Comparison of ENCODE assay signal across 8 cellular contexts in genomic region chr17:51166198-51166986, GRCh38. TPM values are rescaled to one million over a fixed set of nuclear protein-coding genes. Genes with fewer than 3 reads are reported as not detected.
A peak's percentile ranks its signal among the peaks of the same experiment; 100 is the strongest.
DNase-seq lines count a peak whose midpoint lies in the region; ATAC-seq and TF ChIP-seq lines count a peak whose summit lies in the region.

TSS of gene NME2 (plus strand) at chr17:51166411. CDS start at chr17:51166831, 420 bp downstream.

- TF ChIP-seq CTCF in Panc1 (IDR thresholded peaks at IDR 0.05) (no peak), fibroblast of lung (conservative IDR thresholded peaks at IDR 0.05 in 1 of 2, IDR thresholded peaks at IDR 0.05 in 1 of 2; ENCODE audit: low read depth in 1 of 2, low read length in 2 of 2) (no peak)

- intact Hi-C loops in Panc1 (cut with micrococcal nuclease; ENCODE audit: unreplicated experiment) = no loop called here
- intact Hi-C loops in activated T-helper 1 cell treated with anti-CD3 and anti-CD28 coated beads, Interleukin-12 subunit alpha, Interleukin-12 subunit beta, Interleukin-2, Interleukin-4 antibody, amounts not matched to agents 30 ng/mL and 10 ng/mL and 1 ng/mL, durations not matched to agents 14 hours and 24 hours and 36 hours (cut with micrococcal nuclease) = loop anchor here (1.0 kb wide), 3 partner anchors 13 to 300 kb away; partner anchors contain the start of genes NME1 and TOB1
- intact Hi-C loops in naive thymus-derived CD4-positive, alpha-beta T cell (cut with micrococcal nuclease) = loop anchor here (1.0 to 5.0 kb wide), 7 partner anchors 13 to 300 kb away; partner anchors contain the start of genes MBTD1 (in 2 of the 2), NME1 (in 2 of the 2), TOB1 (in 2 of the 2) and UTP18 (in 2 of the 2)

- CTCF ChIA-PET in Panc1 (lab: Charles Lee) = interaction anchor here (0.6 kb wide), 1 partner anchor 96 kb away, joined by 3 read pairs; no protein-coding TSS in a partner anchor
- CTCF ChIA-PET in naive thymus-derived CD4-positive, alpha-beta T cell (lab: Charles Lee) = interaction anchor here (1.2 kb wide), 1 partner anchor 166 kb away, joined by 3 read pairs; no protein-coding TSS in a partner anchor

- H2AFZ ChIP-seq in fibroblast of lung (ENCODE audit: low read length) = peak within 1 kb of the TSS; percentile 96

- H4K20me1 ChIP-seq in fibroblast of lung (ENCODE audit: control insufficient read depth, extremely low read depth, insufficient read depth, low read length) = no peaks in the 10 kb centered on the region

- H3K4me2 ChIP-seq in fibroblast of lung (ENCODE audit: extremely low read depth, insufficient read depth, low read length) = peak within 1 kb of the TSS; percentile 97

- H3K4me1 ChIP-seq in Panc1 (ENCODE audit: control insufficient read depth, insufficient read depth, low read length) (peaks cover 11% of the 10 kb centered on the region), fibroblast of lung (ENCODE audit: control insufficient read depth, extremely low read depth, insufficient read depth, low read length) (peaks cover 9% of the 10 kb centered on the region)
- peaks cover 0 to 5% of the 10 kb centered on the region in 2 donors for H3K4me1 ChIP-seq in naive thymus-derived CD4-positive, alpha-beta T cell (ENCODE audit: control insufficient read depth in 2 of 2, insufficient read depth in 2 of 2, low read length in 2 of 2)

- H3K27me3 Mint-ChIP-seq in activated T-helper 1 cell treated with anti-CD3 and anti-CD28 coated beads, Interleukin-12 subunit alpha, Interleukin-12 subunit beta, Interleukin-2, Interleukin-4 antibody, amounts not matched to agents 30 ng/mL and 10 ng/mL and 1 ng/mL, durations not matched to agents 14 hours and 24 hours and 36 hours (ENCODE audit: insufficient read depth) = peaks cover 1% of the 10 kb centered on the region
- H3K27me3 Mint-ChIP-seq in naive thymus-derived CD4-positive, alpha-beta T cell = no peaks in the 10 kb centered on the region

- no peaks in the 10 kb centered on the region for H3K9me3 Mint-ChIP-seq in activated T-helper 1 cell treated with anti-CD3 and anti-CD28 coated beads, Interleukin-12 subunit alpha, Interleukin-12 subunit beta, Interleukin-2, Interleukin-4 antibody, amounts not matched to agents 30 ng/mL and 10 ng/mL and 1 ng/mL, durations not matched to agents 14 hours and 24 hours and 36 hours
- H3K9me3 Mint-ChIP-seq in naive thymus-derived CD4-positive, alpha-beta T cell = no peaks in the 10 kb centered on the region

- in situ Hi-C loops in Panc1 (cut with HindIII; ENCODE audit: low pct_unique_long_range_greater_than_20kb, low sequenced_read_pairs) = no loop called here

- H3K27me3 ChIP-seq in Panc1 (ENCODE audit: control insufficient read depth, insufficient read depth, low read length) (no peaks in the 10 kb centered on the region), fibroblast of lung (ENCODE audit: control insufficient read depth, insufficient read depth, low read length) (no peaks in the 10 kb centered on the region)
- H3K27me3 ChIP-seq in naive thymus-derived CD4-positive, alpha-beta T cell (ENCODE audit: control insufficient read depth in 2 of 2, insufficient read depth in 2 of 2, low read length in 2 of 2) = no peaks in the 10 kb centered on the region

- peaks cover 17% of the 10 kb centered on the region for H3K79me2 ChIP-seq in fibroblast of lung (ENCODE audit: control insufficient read depth, insufficient read depth, low read length)

- H3K27ac ChIP-seq in Panc1 (ENCODE audit: low read length) (peak within 1 kb of the TSS; percentile 89), fibroblast of lung (ENCODE audit: insufficient read depth, low read length) (peak within 1 kb of the TSS; percentile 95)
- H3K27ac ChIP-seq in naive thymus-derived CD4-positive, alpha-beta T cell (ENCODE audit: low read depth, low read length) = peak within 1 kb of the TSS; percentile 80

- H3K9me3 ChIP-seq in Panc1 (ENCODE audit: control insufficient read depth, insufficient read depth, low read depth, low read length) = no peaks in the 10 kb centered on the region
- no peaks in the 10 kb centered on the region for H3K9me3 ChIP-seq in fibroblast of lung (ENCODE audit: control insufficient read depth, insufficient read depth, low read depth, low read length)
- H3K9me3 ChIP-seq in naive thymus-derived CD4-positive, alpha-beta T cell (ENCODE audit: control insufficient read depth in 2 of 3, low read length in 3 of 3) = no peaks in the 10 kb centered on the region

- peak; percentile 95 for DNase-seq in DMS 273 (lab: John Stamatoyannopoulos, UW; ENCODE audit: unreplicated experiment)
- DNase-seq in HT1080 (ENCODE audit: low read depth) = peak; percentile 88
- DNase-seq in Panc1 (ENCODE audit: low read depth, low spot score) = peak; percentile 47
- DNase-seq in activated T-helper 1 cell treated with anti-CD3 and anti-CD28 coated beads, Interleukin-12 subunit alpha, Interleukin-12 subunit beta, Interleukin-2, Interleukin-4 antibody, amounts not matched to agents 30 ng/mL and 10 ng/mL and 1 ng/mL, durations not matched to agents 14 hours and 24 hours and 36 hours (ENCODE audit: low spot score) = peak; percentile 69
- peak; percentile 81 for DNase-seq in fibroblast of lung (ENCODE audit: low read depth in 2 of 2)
- peak; percentile 42 to 87 (median 50) for DNase-seq in naive thymus-derived CD4-positive, alpha-beta T cell
- DNase-seq in stimulated activated naive CD4-positive, alpha-beta T cell (lab: John Stamatoyannopoulos, UW) = peak; percentile 10 to 68 (median 56)

- no TSS peak for BruUV-seq in Panc1 (replicated peaks; lab: Mats Ljungman, UMichigan)

- peaks cover 52% of the 10 kb centered on the region for H3K36me3 Mint-ChIP-seq in activated T-helper 1 cell treated with anti-CD3 and anti-CD28 coated beads, Interleukin-12 subunit alpha, Interleukin-12 subunit beta, Interleukin-2, Interleukin-4 antibody, amounts not matched to agents 30 ng/mL and 10 ng/mL and 1 ng/mL, durations not matched to agents 14 hours and 24 hours and 36 hours (ENCODE audit: low read depth)
- peaks cover 0 to 33% (median 7%) of the 10 kb centered on the region in 5 donors for H3K36me3 Mint-ChIP-seq in naive thymus-derived CD4-positive, alpha-beta T cell

- peak within 1 kb of the TSS; percentile 98 for H3K4me3 Mint-ChIP-seq in activated T-helper 1 cell treated with anti-CD3 and anti-CD28 coated beads, Interleukin-12 subunit alpha, Interleukin-12 subunit beta, Interleukin-2, Interleukin-4 antibody, amounts not matched to agents 30 ng/mL and 10 ng/mL and 1 ng/mL, durations not matched to agents 14 hours and 24 hours and 36 hours
- peak within 1 kb of the TSS; percentile 87 to 98 (median 95) for H3K4me3 Mint-ChIP-seq in naive thymus-derived CD4-positive, alpha-beta T cell

- H3K9ac ChIP-seq in fibroblast of lung (ENCODE audit: insufficient read depth, low read length) = peak within 1 kb of the TSS; percentile 93

- H3K36me3 ChIP-seq in Panc1 (ENCODE audit: control insufficient read depth, insufficient read depth, low read length) (peaks cover 21% of the 10 kb centered on the region), fibroblast of lung (ENCODE audit: control insufficient read depth, insufficient read depth, low read length) (peaks cover 20% of the 10 kb centered on the region)
- peaks cover 5 to 26% (median 6%) of the 10 kb centered on the region in 3 experiments for H3K36me3 ChIP-seq in naive thymus-derived CD4-positive, alpha-beta T cell (ENCODE audit: control insufficient read depth in 2 of 3, insufficient read depth in 3 of 3, low read length in 3 of 3)

- H3K27ac Mint-ChIP-seq in activated T-helper 1 cell treated with anti-CD3 and anti-CD28 coated beads, Interleukin-12 subunit alpha, Interleukin-12 subunit beta, Interleukin-2, Interleukin-4 antibody, amounts not matched to agents 30 ng/mL and 10 ng/mL and 1 ng/mL, durations not matched to agents 14 hours and 24 hours and 36 hours = peak within 1 kb of the TSS; percentile 98
- H3K27ac Mint-ChIP-seq in naive thymus-derived CD4-positive, alpha-beta T cell = peak within 1 kb of the TSS; percentile 89 to 99 (median 95)

- H3K4me1 Mint-ChIP-seq in activated T-helper 1 cell treated with anti-CD3 and anti-CD28 coated beads, Interleukin-12 subunit alpha, Interleukin-12 subunit beta, Interleukin-2, Interleukin-4 antibody, amounts not matched to agents 30 ng/mL and 10 ng/mL and 1 ng/mL, durations not matched to agents 14 hours and 24 hours and 36 hours (ENCODE audit: low read depth) = peaks cover 32% of the 10 kb centered on the region
- H3K4me1 Mint-ChIP-seq in naive thymus-derived CD4-positive, alpha-beta T cell = peaks cover 0 to 36% (median 24%) of the 10 kb centered on the region in 7 donors

- H3K4me3 ChIP-seq in Panc1 (ENCODE audit: low read depth in 2 of 2, low read length in 2 of 2) (peak within 1 kb of the TSS; percentile 71 to 93), fibroblast of lung (replicated peaks in 1 of 4; ENCODE audit: control extremely low read depth in 1 of 4, insufficient read depth in 1 of 4, low read depth in 3 of 4, low read length in 4 of 4) (peak within 1 kb of the TSS; percentile 85 to 99 (median 93))
- H3K4me3 ChIP-seq in naive thymus-derived CD4-positive, alpha-beta T cell (ENCODE audit: low read length) = peak within 1 kb of the TSS; percentile 89

- ATAC-seq in GM21360 (IDR thresholded peaks at IDR 0.05; ENCODE audit: unreplicated experiment) = peak; percentile 85
- peak; percentile 94 for ATAC-seq in Panc1
- peak; percentile 85 for ATAC-seq in naive thymus-derived CD4-positive, alpha-beta T cell

- POLR2A ChIA-PET in Panc1 (lab: Charles Lee) = interaction anchor here (1.6 kb wide), 1 partner anchor 27 kb away, joined by 3 read pairs; no protein-coding TSS in a partner anchor
- POLR2A ChIA-PET in naive thymus-derived CD4-positive, alpha-beta T cell (lab: Charles Lee) = interaction anchor here (0.6 to 1.9 kb wide), 10 partner anchors 10 to 299 kb away, joined by 3 to 7 read pairs (median 4); partner anchors contain the start of genes NME1, SPAG9, TOB1 and UTP18

RNA-seq across cellular contexts. Expression of gene NME2, which starts in this region (rescaled TPM):
- 903 and 1,057 TPM in 2 replicates for total RNA-seq in HT1080 (2014; rRNA removed; shearing (Covaris generic))
- 1,032 and 1,150 TPM in 2 replicates for polyA plus RNA-seq in HT1080 (2015; cell fraction: cytosol; rRNA removed)
- 253 and 287 TPM in 2 replicates for polyA plus RNA-seq in HT1080 (2015; cell fraction: nucleus; rRNA removed)
- total RNA-seq in Panc1 (2021; ENCODE audit: unreplicated experiment) (1,280 TPM), fibroblast of lung (686 and 799 TPM in 2 replicates)
- polyA plus RNA-seq in Panc1 (2012; ENCODE audit: insufficient read length) = 1,545 TPM
- total RNA-seq in activated T-helper 1 cell treated with anti-CD3 and anti-CD28 coated beads, Interleukin-12 subunit alpha, Interleukin-12 subunit beta, Interleukin-2, Interleukin-4 antibody, amounts not matched to agents 30 ng/mL and 10 ng/mL and 1 ng/mL, durations not matched to agents 14 hours and 24 hours and 36 hours = 664 and 674 TPM in 2 replicates
- polyA plus RNA-seq in fibroblast of lung = 605 and 802 TPM in 2 replicates
- 958 and 1,142 TPM in 2 replicates for polyA plus RNA-seq in fibroblast of lung (2012)
- 153 and 154 TPM in 2 replicates for polyA minus RNA-seq in fibroblast of lung (ENCODE audit: low replicate concordance)
- 100 to 1,000 TPM; 133 to 457 (median 179) TPM for total RNA-seq in naive thymus-derived CD4-positive, alpha-beta T cell
- polyA plus RNA-seq in naive thymus-derived CD4-positive, alpha-beta T cell = 100 to 1,000 TPM; 255 to 280 TPM

Comparison
In these comparisons a context has a peak if more than half of its experiments do, and no peak if none do; other contexts are left out.
1. Peak in every context shown above with its lines: DNase-seq, ATAC-seq, H3K4me3 ChIP-seq and H3K27ac ChIP-seq.